In genomic region chr2:174632847-174633620, GRCh38 we compare ENCODE assay signal across 8 cellular contexts. TPM values are rescaled to one million over a fixed set of nuclear protein-coding genes. Genes with fewer than 3 reads are reported as not detected.
A peak's percentile ranks its signal among the peaks of the same experiment; 100 is the strongest.
DNase-seq lines count a peak whose midpoint lies in the region; ATAC-seq, FAIRE-seq and TF ChIP-seq lines count a peak whose summit lies in the region.

No MANE protein-coding gene starts in this region.

- H3K36me3 Mint-ChIP-seq in activated T-cell treated with anti-CD3 and anti-CD28 coated beads, Interleukin-2, amount 50 U/mL, for 72 hours (ENCODE audit: insufficient read depth in 2 of 2): peaks cover 20 to 39% of the 10 kb centered on the region in 2 donors
- H3K36me3 Mint-ChIP-seq in mesothelial cell of epicardium: no peaks in the 10 kb centered on the region

- H3K27me3 Mint-ChIP-seq in activated T-cell treated with anti-CD3 and anti-CD28 coated beads, Interleukin-2, amount 50 U/mL, for 72 hours (ENCODE audit: low read depth): no peaks in the 10 kb centered on the region
- H3K27me3 Mint-ChIP-seq in mesothelial cell of epicardium (ENCODE audit: low read depth): no peaks in the 10 kb centered on the region

- H3K9me3 Mint-ChIP-seq in activated T-cell treated with anti-CD3 and anti-CD28 coated beads, Interleukin-2, amount 50 U/mL, for 72 hours: no peaks in the 10 kb centered on the region
- H3K9me3 Mint-ChIP-seq in mesothelial cell of epicardium: no peaks in the 10 kb centered on the region

- peaks cover 89% of the 10 kb centered on the region for H3K4me1 Mint-ChIP-seq in activated T-cell treated with anti-CD3 and anti-CD28 coated beads, Interleukin-2, amount 50 U/mL, for 72 hours (ENCODE audit: low read depth)
- H3K4me1 Mint-ChIP-seq in mesothelial cell of epicardium: peaks cover 25% of the 10 kb centered on the region

- FAIRE-seq in frontal cortex (lab: Jason Lieb, UNC): no peak

- DNase-seq in activated T-cell treated with anti-CD3 and anti-CD28 coated beads, Interleukin-2, amount 50 U/mL, for 72 hours: no peak
- DNase-seq in mesothelial cell of epicardium (ENCODE audit: low spot score in 2 of 2, unreplicated experiment in 2 of 2) (no peak), NCI-H446 treated with DMSO at 0.1 percent for 48 hours (lab: John Stamatoyannopoulos, UW) (no peak), frontal cortex (ENCODE audit: low spot score in 2 of 2) (no peak), SW480 (ENCODE audit: low spot score) (no peak)

- TF ChIP-seq CTCF in GM12873 (IDR thresholded peaks at IDR 0.05; ENCODE audit: insufficient read depth, low read depth, low read length, missing control alignments): peak; percentile 41
- TF ChIP-seq CTCF in mesothelial cell of epicardium (IDR thresholded peaks at IDR 0.05; ENCODE audit: unreplicated experiment): no peak

- peak; percentile 31 for ATAC-seq in HG02763 (IDR thresholded peaks at IDR 0.05; ENCODE audit: unreplicated experiment)
- peak in 1 of 2 donors; percentile 10 for ATAC-seq in activated T-cell treated with anti-CD3 and anti-CD28 coated beads, Interleukin-2, amount 50 U/mL, for 72 hours (replicated peaks in 1 of 2)
- ATAC-seq in GM18519 (IDR thresholded peaks at IDR 0.05; ENCODE audit: low FRiP score, unreplicated experiment): no peak

- H3K27ac Mint-ChIP-seq in activated T-cell treated with anti-CD3 and anti-CD28 coated beads, Interleukin-2, amount 50 U/mL, for 72 hours: peak overlapping the region; percentile 99
- H3K27ac Mint-ChIP-seq in mesothelial cell of epicardium: peak overlapping the region; percentile 54

- peak overlapping the region; percentile 92 to 96 for H3K4me3 Mint-ChIP-seq in activated T-cell treated with anti-CD3 and anti-CD28 coated beads, Interleukin-2, amount 50 U/mL, for 72 hours
- no peak overlapping the region for H3K4me3 Mint-ChIP-seq in mesothelial cell of epicardium

RNA-seq across cellular contexts. Expression of gene WIPF1, which starts 35.4 kb away (rescaled TPM):
- 100 to 1,000 TPM; 198 to 237 TPM for total RNA-seq in activated T-cell treated with anti-CD3 and anti-CD28 coated beads, Interleukin-2, amount 50 U/mL, for 72 hours
- total RNA-seq in mesothelial cell of epicardium (19.0 to 21.1 TPM (median 20.6 TPM) in 3 replicates), frontal cortex (1.2 TPM)
